In the genomic region with DNA sequence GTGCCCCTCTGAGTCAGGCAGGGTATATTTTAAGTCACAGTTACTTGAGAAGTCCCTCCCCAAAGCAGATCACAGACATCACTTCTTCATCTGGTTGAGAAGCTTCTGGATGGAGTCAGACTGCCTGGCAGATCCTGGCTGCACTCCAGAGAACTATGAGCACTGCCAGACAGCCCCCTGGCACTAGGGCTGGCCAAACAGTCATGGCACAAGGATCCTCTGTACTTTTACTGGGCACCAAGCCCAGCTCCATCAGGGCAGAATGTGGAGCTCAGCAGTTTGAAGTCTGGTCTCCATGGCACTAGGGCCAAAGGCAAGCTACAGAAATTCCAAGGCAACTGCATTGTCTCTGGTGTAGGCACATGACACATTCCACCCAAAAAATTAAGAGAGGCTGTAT, we compare ENCODE assay signal across 19 cellular contexts.
DNase-seq lines count a peak whose midpoint lies in the region; ATAC-seq and TF ChIP-seq lines count a peak whose summit lies in the region.
"Had no signal": no experiment of that assay in that cellular context is flagged by ENCODE, and none has a peak within 500 bp of the region (broad histone marks: within the 10 kb centered on the region; RNA-seq: fewer than 3 reads in every experiment).

No MANE protein-coding gene starts in this region.

- peak; percentile 4 for DNase-seq in H4 (ENCODE audit: low spot score)
- DNase-seq in amygdala (lab: John Stamatoyannopoulos, UW), result peak in 52 of 56 donors; percentile 3 to 87 (median 60)
- DNase-seq in hypothalamus (lab: John Stamatoyannopoulos, UW), result peak in 48 of 51 donors; percentile 2 to 91 (median 64)
- peak; percentile 77 for DNase-seq in sigmoid colon
- no peak for DNase-seq in HT-29 (ENCODE audit: low spot score)
- DNase-seq in stimulated activated naive CD8-positive, alpha-beta T cell treated with anti-CD3 and anti-CD28 coated beads, Interleukin-15, Interleukin-2, amounts not matched to agents 100 U/mL and 50 U/mL, for 24 hours, result no peak
- DNase-seq: activated CD4-positive, alpha-beta T cell treated with anti-CD3 and anti-CD28 coated beads, Interleukin-2, amount 10 ng/mL, durations not matched to agents 7 days and 5 days; activated naive CD4-positive, alpha-beta T cell; CD4-positive, alpha-beta memory T cell; mesenchymal stem cell; natural killer cell; NCI-H2029; NCI-H510A treated with DMSO at 0.1 percent for 48 hours; stimulated activated CD4-positive, alpha-beta T cell treated with anti-CD3 and anti-CD28 coated beads, Interleukin-4, amount 100 ng/mL, for 1 hour had no signal

- no peak overlapping the region for H3K4me3 ChIP-seq in sigmoid colon
- H3K4me3 ChIP-seq: smooth muscle cell had no signal

- peaks cover 0 to 20% (median 0%) of the 10 kb centered on the region in 4 donors for H3K4me1 ChIP-seq in sigmoid colon
- H3K4me1 ChIP-seq: parathyroid adenoma had no signal

- TF ChIP-seq CTCF in sigmoid colon (IDR thresholded peaks at IDR 0.05), result no peak

- intact Hi-C loops in sigmoid colon (cut with DNase I), result no loop called here

- no peaks in the 10 kb centered on the region for H3K36me3 ChIP-seq in sigmoid colon

- no peaks in the 10 kb centered on the region for H3K9me3 ChIP-seq in sigmoid colon

- H3K27ac ChIP-seq in sigmoid colon, result peak overlapping the region in 1 of 4 donors; percentile 34
- H3K27ac ChIP-seq: parathyroid adenoma had no signal

- no peaks in the 10 kb centered on the region for H3K27me3 ChIP-seq in sigmoid colon

- no peak for TF ChIP-seq POLR2A in sigmoid colon (IDR thresholded peaks at IDR 0.05)

- no peak for ATAC-seq in stimulated activated naive CD8-positive, alpha-beta T cell treated with anti-CD3 and anti-CD28 coated beads, Interleukin-15, Interleukin-2, amounts not matched to agents 100 U/mL and 50 U/mL, for 24 hours
- ATAC-seq in GM21381 (IDR thresholded peaks at IDR 0.05; ENCODE audit: unreplicated experiment), result no peak
- ATAC-seq: HepG2, natural killer cell, Right ventricle myocardium inferior had no signal

- TF ChIP-seq EP300 in sigmoid colon (IDR thresholded peaks at IDR 0.05), result no peak

Comparison
In these comparisons a context has a peak if more than half of its experiments do, and no peak if none do; other contexts are left out.
1. DNase-seq: peak in H4 (single experiment), amygdala (52 of 56), hypothalamus (48 of 51) and sigmoid colon (single experiment); none in HT-29 (single experiment) and stimulated activated naive CD8-positive, alpha-beta T cell treated with anti-CD3 and anti-CD28 coated beads, Interleukin-15, Interleukin-2, amounts not matched to agents 100 U/mL and 50 U/mL, for 24 hours (single experiment).